ENCODE assay signal across 8 cellular contexts in genomic region chr3:47782538-47783308, GRCh38. TPM values are rescaled to one million over a fixed set of nuclear protein-coding genes. Genes with fewer than 3 reads are reported as not detected.
A peak's percentile ranks its signal among the peaks of the same experiment; 100 is the strongest.
DNase-seq lines count a peak whose midpoint lies in the region; ATAC-seq and TF ChIP-seq lines count a peak whose summit lies in the region.

No MANE protein-coding gene starts in this region.

- peak overlapping the region; percentile 96 to 99 (median 98) for H3K27ac Mint-ChIP-seq in CD4-positive, CD25-positive, alpha-beta regulatory T cell

- H3K27me3 ChIP-seq in CD4-positive, CD25-positive, alpha-beta regulatory T cell (ENCODE audit: control insufficient read depth, insufficient read depth, low read length), result no peaks in the 10 kb centered on the region
- no peaks in the 10 kb centered on the region for H3K27me3 ChIP-seq in mammary epithelial cell (ENCODE audit: insufficient read depth, low read length)
- H3K27me3 ChIP-seq in muscle layer of colon (ENCODE audit: control insufficient read depth in 1 of 2, insufficient read depth in 2 of 2, low read length in 2 of 2), result no peaks in the 10 kb centered on the region

- no peaks in the 10 kb centered on the region for H3K36me3 ChIP-seq in CD4-positive, CD25-positive, alpha-beta regulatory T cell (ENCODE audit: control insufficient read depth, insufficient read depth, low read length)
- H3K36me3 ChIP-seq in mammary epithelial cell (ENCODE audit: insufficient read depth, low read length) (no peaks in the 10 kb centered on the region), muscle layer of colon (ENCODE audit: insufficient read depth, low read length) (no peaks in the 10 kb centered on the region)

- peaks cover 35% of the 10 kb centered on the region for H3K4me1 ChIP-seq in CD4-positive, CD25-positive, alpha-beta regulatory T cell (ENCODE audit: control insufficient read depth, insufficient read depth, low read length, poor library complexity, severe bottlenecking)
- H3K4me1 ChIP-seq in mammary epithelial cell (ENCODE audit: insufficient read depth, low read length), result peaks cover 13% of the 10 kb centered on the region
- peaks cover 18% of the 10 kb centered on the region for H3K4me1 ChIP-seq in muscle layer of colon (ENCODE audit: insufficient read depth, low read length)

- H3K4me3 ChIP-seq in CD4-positive, CD25-positive, alpha-beta regulatory T cell (ENCODE audit: low read depth, low read length), result peak overlapping the region; percentile 81
- H3K4me3 ChIP-seq in mammary epithelial cell (replicated peaks in 1 of 3; ENCODE audit: insufficient read depth in 1 of 3, low read depth in 2 of 3, low read length in 3 of 3) (peak overlapping the region; percentile 53 to 89 (median 54)), muscle layer of colon (ENCODE audit: low read depth in 1 of 2, low read length in 2 of 2) (peak overlapping the region; percentile 67 to 90)

- peaks cover 19% of the 10 kb centered on the region for H3K27me3 Mint-ChIP-seq in CD4-positive, CD25-positive, alpha-beta regulatory T cell

- peaks cover 16 to 29% (median 22%) of the 10 kb centered on the region in 4 donors for H3K4me1 Mint-ChIP-seq in CD4-positive, CD25-positive, alpha-beta regulatory T cell

- 72% methylated on average over 19 of the region's 19 CpGs for WGBS in mammary epithelial cell (ENCODE audit: low coverage, missing lambda C conversion rate)

- dilution Hi-C loops in mammary epithelial cell (cut with HindIII; ENCODE audit: low sequenced_read_pairs), result no loop called here

- no TSS peak for BruUV-seq in mammary epithelial cell (replicated peaks; lab: Mats Ljungman, UMichigan)

- CTCF ChIA-PET in mammary epithelial cell (lab: Charles Lee; ENCODE audit: low non-redundant PET), result no interaction called here

- no peak for DNase-seq in CD4-positive, CD25-positive, alpha-beta regulatory T cell
- DNase-seq in HS-27A (ENCODE audit: low read depth) (peak; percentile 12), mammary epithelial cell (no peak), NCI-H2081 (lab: John Stamatoyannopoulos, UW) (no peak), NCI-H446 (lab: John Stamatoyannopoulos, UW) (no peak), NCI-H1417 (lab: John Stamatoyannopoulos, UW) (no peak), CD1c-positive myeloid dendritic cell (ENCODE audit: extremely low spot score) (no peak)

- no peak for ATAC-seq in CD4-positive, CD25-positive, alpha-beta regulatory T cell (ENCODE audit: low read depth in 2 of 2)

- H3K79me2 ChIP-seq in mammary epithelial cell (ENCODE audit: insufficient read depth, low read length), result peaks cover 42% of the 10 kb centered on the region

- H3K9me3 ChIP-seq in CD4-positive, CD25-positive, alpha-beta regulatory T cell (ENCODE audit: control insufficient read depth in 2 of 2, low read length in 2 of 2), result no peaks in the 10 kb centered on the region
- H3K9me3 ChIP-seq in mammary epithelial cell (replicated peaks; ENCODE audit: insufficient read depth, low read length) (no peaks in the 10 kb centered on the region), muscle layer of colon (ENCODE audit: low read length) (no peaks in the 10 kb centered on the region)

- TF ChIP-seq CTCF in mammary epithelial cell (conservative IDR thresholded peaks at IDR 0.05 in 1 of 2, IDR thresholded peaks at IDR 0.05 in 1 of 2; ENCODE audit: extremely low read depth in 1 of 2, insufficient read depth in 1 of 2, low read depth in 1 of 2, low read length in 2 of 2), result no peak

- no peaks in the 10 kb centered on the region for H4K20me1 ChIP-seq in mammary epithelial cell (ENCODE audit: insufficient read depth, low read length)

- peak overlapping the region; percentile 98 for H3K27ac ChIP-seq in CD4-positive, CD25-positive, alpha-beta regulatory T cell (ENCODE audit: insufficient read depth, low read length, poor library complexity, severe bottlenecking)
- peak overlapping the region; percentile 88 for H3K27ac ChIP-seq in mammary epithelial cell (ENCODE audit: insufficient read depth, low read depth, low read length)
- H3K27ac ChIP-seq in muscle layer of colon (ENCODE audit: low read depth, low read length), result peak overlapping the region; percentile 99

- H3K9ac ChIP-seq in mammary epithelial cell (ENCODE audit: insufficient read depth, low read length) (peak overlapping the region; percentile 92), muscle layer of colon (ENCODE audit: low read length) (peak overlapping the region; percentile 94)

- peak overlapping the region; percentile 77 for H3K4me2 ChIP-seq in mammary epithelial cell (ENCODE audit: insufficient read depth, low read depth, low read length)

- intact Hi-C loops in mammary epithelial cell (cut with micrococcal nuclease), result loop anchor here (5.0 to 10.0 kb wide), 2 partner anchors 65 to 1078 kb away; partner anchors contain the start of gene TMIE

- in situ Hi-C loops in mammary epithelial cell (cut with MboI; ENCODE audit: low sequenced_read_pairs in 2 of 2), result loop anchor here in 1 of 2 donors (10.0 kb wide), 1 partner anchor 268 kb away; the partner anchor contains the start of gene ELP6

- no peaks in the 10 kb centered on the region for H3K9me3 Mint-ChIP-seq in CD4-positive, CD25-positive, alpha-beta regulatory T cell

- no peaks in the 10 kb centered on the region for H3K36me3 Mint-ChIP-seq in CD4-positive, CD25-positive, alpha-beta regulatory T cell

- H3K4me3 Mint-ChIP-seq in CD4-positive, CD25-positive, alpha-beta regulatory T cell, result peak overlapping the region; percentile 91 to 99 (median 96)

- peak overlapping the region; percentile 86 for H2AFZ ChIP-seq in mammary epithelial cell (ENCODE audit: low read depth, low read length)

RNA-seq across cellular contexts. Expression of gene SMARCC1, which starts 1.0 kb away (rescaled TPM):
- 132 TPM for total RNA-seq in CD4-positive, CD25-positive, alpha-beta regulatory T cell
- polyA plus RNA-seq in CD4-positive, CD25-positive, alpha-beta regulatory T cell, result 10 to 100 TPM; 53.2 to 70.8 (median 55.1) TPM
- 10 to 100 TPM; 52.8 to 94.1 TPM for total RNA-seq in mammary epithelial cell
- 23.8 TPM for polyA plus RNA-seq in mammary epithelial cell
- 87.3 TPM for polyA minus RNA-seq in mammary epithelial cell

RNA-seq across cellular contexts. Expression of gene DHX30, which starts 20.2 kb away (rescaled TPM):
- 70.7 TPM for total RNA-seq in CD4-positive, CD25-positive, alpha-beta regulatory T cell
- polyA plus RNA-seq in CD4-positive, CD25-positive, alpha-beta regulatory T cell, result 10 to 100 TPM; 34.7 to 48.3 (median 35.0) TPM
- total RNA-seq in mammary epithelial cell, result 10 to 100 TPM; 60.5 to 61.6 TPM
- polyA plus RNA-seq in mammary epithelial cell, result 53.4 TPM
- polyA minus RNA-seq in mammary epithelial cell, result 44.0 TPM
